ENCODE assay signal across 12 cellular contexts in the genomic region with DNA sequence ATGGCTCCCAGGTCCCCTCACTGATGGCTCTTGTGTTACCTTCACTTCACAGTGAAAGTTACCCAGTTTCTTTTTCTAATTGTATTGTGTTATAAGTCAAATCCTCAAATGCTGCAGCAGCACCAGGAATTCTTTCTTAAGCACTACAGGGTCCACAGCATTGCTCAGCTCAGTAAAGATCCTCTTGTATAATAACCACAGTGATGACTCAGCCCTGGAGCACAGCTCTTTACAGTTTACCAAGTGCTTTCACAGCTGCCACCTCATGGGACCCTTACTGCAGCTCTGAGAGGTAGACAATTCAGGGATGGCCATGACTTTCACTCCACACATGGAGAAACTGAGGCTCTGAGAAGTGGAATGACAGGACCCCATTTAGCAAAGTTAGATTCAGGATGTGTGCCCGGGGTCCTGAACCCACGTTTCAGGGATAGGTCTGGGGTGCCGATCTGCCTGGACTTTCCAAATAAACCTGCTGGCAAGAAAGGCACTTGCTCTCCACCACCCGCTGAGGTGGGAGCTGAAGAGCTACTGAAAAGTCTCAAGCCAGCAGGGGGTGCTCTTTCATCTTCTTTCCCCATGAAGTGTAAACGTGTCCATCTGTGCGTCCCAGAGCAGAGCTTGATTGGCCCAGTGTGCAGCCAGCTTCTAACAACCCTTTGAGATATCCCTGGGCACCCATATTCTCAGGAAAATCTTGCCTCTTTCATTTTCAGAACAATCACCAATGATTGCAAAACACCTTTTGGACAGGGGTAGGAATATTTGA. TPM values are rescaled to one million over a fixed set of nuclear protein-coding genes. Genes with fewer than 3 reads are reported as not detected.
DNase-seq lines count a peak whose midpoint lies in the region; ATAC-seq and TF ChIP-seq lines count a peak whose summit lies in the region.
"Had no signal": no experiment of that assay in that cellular context is flagged by ENCODE, and none has a peak within 500 bp of the region (broad histone marks: within the 10 kb centered on the region; RNA-seq: fewer than 3 reads in every experiment).

No MANE protein-coding gene starts in this region.

- no peak overlapping the region for H2AFZ ChIP-seq in Loucy (ENCODE audit: low read length)

- H3K27ac Mint-ChIP-seq in activated naive CD4-positive, alpha-beta T cell treated with anti-CD3 and anti-CD28 coated beads for 36 hours = no peak overlapping the region
- no peak overlapping the region for H3K27ac Mint-ChIP-seq in WTC11
- no peak overlapping the region for H3K27ac Mint-ChIP-seq in progenitor cell of endocrine pancreas
- H3K27ac Mint-ChIP-seq: activated B cell treated with CpG ODN at 0.5 μM for 24 hours; CD4-positive, alpha-beta T cell had no signal

- H3K27ac ChIP-seq in heart left ventricle = no peak overlapping the region
- no peak overlapping the region for H3K27ac ChIP-seq in uterus
- H3K27ac ChIP-seq: cardiac muscle cell had no signal

- no peak overlapping the region for H3K4me3 Mint-ChIP-seq in activated naive CD4-positive, alpha-beta T cell treated with anti-CD3 and anti-CD28 coated beads for 36 hours
- H3K4me3 Mint-ChIP-seq in WTC11 (no peak overlapping the region), progenitor cell of endocrine pancreas (ENCODE audit: low read depth) (no peak overlapping the region)
- H3K4me3 Mint-ChIP-seq: activated B cell treated with CpG ODN at 0.5 μM for 24 hours; CD4-positive, alpha-beta T cell had no signal

- H3K9me2 ChIP-seq in Loucy (replicated peaks; ENCODE audit: low read depth, low read length) = no peaks in the 10 kb centered on the region

- 0 out of 2 replicates have a peak, but pooled peaks have one; percentile 22 for TF ChIP-seq CTCF in Loucy (conservative IDR thresholded peaks at IDR 0.05; ENCODE audit: low read length)
- TF ChIP-seq CTCF in WTC11 (IDR thresholded peaks at IDR 0.05) = no peak
- peak; percentile 13 for TF ChIP-seq CTCF in progenitor cell of endocrine pancreas (IDR thresholded peaks at IDR 0.05; ENCODE audit: unreplicated experiment)
- no peak for TF ChIP-seq CTCF in heart left ventricle (IDR thresholded peaks at IDR 0.05)
- no peak for TF ChIP-seq CTCF in uterus (IDR thresholded peaks at IDR 0.05)

- ATAC-seq in WTC11 = peak; percentile 60; the same call in 1 of the 2 replicates
- no peak for ATAC-seq in heart left ventricle

- H3K36me3 ChIP-seq in Loucy (ENCODE audit: insufficient read depth, low read length) (no peaks in the 10 kb centered on the region), heart left ventricle (no peaks in the 10 kb centered on the region), uterus (no peaks in the 10 kb centered on the region)
- H3K36me3 ChIP-seq: cardiac muscle cell had no signal

- no peaks in the 10 kb centered on the region for H3F3A ChIP-seq in Loucy (ENCODE audit: low read depth)

- H3K9me3 ChIP-seq in Loucy (ENCODE audit: insufficient read depth, low read depth, low read length) (no peaks in the 10 kb centered on the region), heart left ventricle (peaks cover 0 to 9% (median 0%) of the 10 kb centered on the region in 12 donors), uterus (no peaks in the 10 kb centered on the region)

- peak; percentile 14 for DNase-seq in activated naive CD4-positive, alpha-beta T cell treated with anti-CD3 and anti-CD28 coated beads for 36 hours
- DNase-seq in activated naive CD4-positive, alpha-beta T cell treated with anti-CD3 and anti-CD28 coated beads, Interleukin-2, amount 50 U/mL, for 16 hours = no peak
- peak; percentile 19 for DNase-seq in WTC11 (ENCODE audit: low spot score)
- DNase-seq in progenitor cell of endocrine pancreas (ENCODE audit: low spot score, unreplicated experiment) = no peak
- no peak for DNase-seq in heart left ventricle
- no peak for DNase-seq in uterus
- DNase-seq in NCI-H2029 treated with DMSO at 0.1 percent for 48 hours (lab: John Stamatoyannopoulos, UW) = no peak
- DNase-seq: activated B cell treated with CpG ODN at 0.5 μM for 24 hours; CD4-positive, alpha-beta T cell had no signal

- H3K27me3 Mint-ChIP-seq in activated naive CD4-positive, alpha-beta T cell treated with anti-CD3 and anti-CD28 coated beads for 36 hours (ENCODE audit: low read depth) = peaks cover 2% of the 10 kb centered on the region
- H3K27me3 Mint-ChIP-seq in WTC11 (ENCODE audit: low read depth) (no peaks in the 10 kb centered on the region; the same call in 1 of the 2 replicates), progenitor cell of endocrine pancreas (peaks cover 4% of the 10 kb centered on the region)
- H3K27me3 Mint-ChIP-seq: activated B cell treated with CpG ODN at 0.5 μM for 24 hours had no signal

- no peaks in the 10 kb centered on the region for H3K27me3 ChIP-seq in Loucy (ENCODE audit: insufficient read depth, low read length, poor library complexity, severe bottlenecking)
- peaks cover 0 to 4% (median 0%) of the 10 kb centered on the region in 9 donors for H3K27me3 ChIP-seq in heart left ventricle
- no peaks in the 10 kb centered on the region for H3K27me3 ChIP-seq in uterus
- H3K27me3 ChIP-seq: cardiac muscle cell had no signal

- no peak overlapping the region for H3K9ac ChIP-seq in Loucy (ENCODE audit: low read depth, low read length, poor library complexity, severe bottlenecking)

- no peaks in the 10 kb centered on the region for H3K9me3 Mint-ChIP-seq in activated naive CD4-positive, alpha-beta T cell treated with anti-CD3 and anti-CD28 coated beads for 36 hours
- H3K9me3 Mint-ChIP-seq in WTC11 = no peaks in the 10 kb centered on the region
- H3K9me3 Mint-ChIP-seq in progenitor cell of endocrine pancreas (ENCODE audit: low read depth) = peaks cover 11% of the 10 kb centered on the region
- H3K9me3 Mint-ChIP-seq: activated B cell treated with CpG ODN at 0.5 μM for 24 hours; CD4-positive, alpha-beta T cell had no signal

- H3K4me3 ChIP-seq in Loucy (ENCODE audit: low read length, poor library complexity, severe bottlenecking) (no peak overlapping the region), heart left ventricle (no peak overlapping the region), uterus (no peak overlapping the region)
- H3K4me3 ChIP-seq: cardiac muscle cell had no signal

- H3K4me1 ChIP-seq in Loucy (ENCODE audit: insufficient read depth, low read length, poor library complexity, severe bottlenecking) (no peaks in the 10 kb centered on the region), heart left ventricle (no peaks in the 10 kb centered on the region), uterus (no peaks in the 10 kb centered on the region)

- H3K4me2 ChIP-seq in Loucy (ENCODE audit: low read depth, low read length, poor library complexity, severe bottlenecking) = no peak overlapping the region

- no peaks in the 10 kb centered on the region for H3K36me3 Mint-ChIP-seq in activated naive CD4-positive, alpha-beta T cell treated with anti-CD3 and anti-CD28 coated beads for 36 hours (ENCODE audit: low read depth)
- no peaks in the 10 kb centered on the region for H3K36me3 Mint-ChIP-seq in WTC11
- no peaks in the 10 kb centered on the region for H3K36me3 Mint-ChIP-seq in progenitor cell of endocrine pancreas (ENCODE audit: insufficient read depth)

- CTCF ChIA-PET in activated naive CD4-positive, alpha-beta T cell treated with anti-CD3 and anti-CD28 coated beads for 36 hours (lab: Charles Lee) = interaction anchor here (0.5 to 1.1 kb wide), 2 partner anchors 31 to 215 kb away, joined by 3 to 4 read pairs; no protein-coding TSS in a partner anchor
- CTCF ChIA-PET in WTC11 (lab: Charles Lee) = interaction anchor here (0.8 to 3.0 kb wide), 12 partner anchors 10 to 849 kb away, joined by 3 to 29 read pairs (median 5); partner anchors contain the start of gene GABRQ

- intact Hi-C loops in activated naive CD4-positive, alpha-beta T cell treated with anti-CD3 and anti-CD28 coated beads for 36 hours (cut with micrococcal nuclease) = no loop called here
- intact Hi-C loops in heart left ventricle (cut with DNase I) (no loop called here), uterus (cut with DNase I; ENCODE audit: low total_unique reads) (no loop called here)

- H3K79me2 ChIP-seq in Loucy (ENCODE audit: insufficient read depth, low read length) = no peaks in the 10 kb centered on the region

- POLR2A ChIA-PET in WTC11 (lab: Charles Lee) = no interaction called here

- no peaks in the 10 kb centered on the region for H3K4me1 Mint-ChIP-seq in activated naive CD4-positive, alpha-beta T cell treated with anti-CD3 and anti-CD28 coated beads for 36 hours (ENCODE audit: low read depth)
- H3K4me1 Mint-ChIP-seq in WTC11 = peaks cover 4% of the 10 kb centered on the region
- no peaks in the 10 kb centered on the region for H3K4me1 Mint-ChIP-seq in progenitor cell of endocrine pancreas (ENCODE audit: low read depth)
- H3K4me1 Mint-ChIP-seq: activated B cell treated with CpG ODN at 0.5 μM for 24 hours had no signal

- TF ChIP-seq POLR2A in heart left ventricle (IDR thresholded peaks at IDR 0.05) (no peak), uterus (IDR thresholded peaks at IDR 0.05) (no peak)

- 35 to 41% (median 39%) methylated on average over 4 to 6 of the region's 6 CpGs for WGBS in heart left ventricle, 4 donors

- no peaks in the 10 kb centered on the region for H4K20me1 ChIP-seq in Loucy (ENCODE audit: insufficient read depth, low read length, poor library complexity, severe bottlenecking)

TF ChIP-seq in WTC11, 78 proteins besides CTCF, POLR2A, EP300 and RAD21:
- no peak for TF ChIP-seq NFATC4 (CRISPR knock-in tag; IDR thresholded peaks at IDR 0.05)
- TF ChIP-seq FOXP1 (CRISPR knock-in tag; IDR thresholded peaks at IDR 0.05; ENCODE audit: borderline replicate concordance) = no peak

RNA-seq across cellular contexts. Expression of gene GABRQ, which starts 35.7 kb away (rescaled TPM):
- under 1 TPM in 1 of 2 experiments, not detected in 1; 0.05 TPM for total RNA-seq in activated naive CD4-positive, alpha-beta T cell treated with anti-CD3 and anti-CD28 coated beads for 36 hours
- total RNA-seq in WTC11 (2021) (8.6 to 9.1 TPM (median 8.8 TPM) in 3 replicates), progenitor cell of endocrine pancreas (0.10 and 0.18 TPM in 2 replicates), heart left ventricle (under 1 TPM in 2 of 9 donors, not detected in 7; 0.02 to 0.04 TPM), uterus (1 to 10 TPM in 1 of 4 donors, under 1 TPM in 1, not detected in 2; 0.55 to 3.4 TPM)
- polyA plus RNA-seq in heart left ventricle = not detected
- total RNA-seq: activated B cell treated with CpG ODN at 0.5 μM for 24 hours; CD4-positive, alpha-beta T cell; glomerular endothelial cell had no signal
- polyA plus RNA-seq: cardiac muscle cell had no signal

Comparison
In these comparisons a context has a peak if more than half of its experiments do, and no peak if none do; other contexts are left out.
1. DNase-seq: peak in activated naive CD4-positive, alpha-beta T cell treated with anti-CD3 and anti-CD28 coated beads for 36 hours (single experiment) and WTC11 (single experiment); none in activated naive CD4-positive, alpha-beta T cell treated with anti-CD3 and anti-CD28 coated beads, Interleukin-2, amount 50 U/mL, for 16 hours (single experiment), progenitor cell of endocrine pancreas (single experiment), heart left ventricle (0 of 5), uterus (0 of 2) and NCI-H2029 treated with DMSO at 0.1 percent for 48 hours (single experiment).
2. CTCF ChIP-seq: peak in Loucy (single experiment) and progenitor cell of endocrine pancreas (single experiment); none in WTC11 (single experiment), heart left ventricle (0 of 12) and uterus (0 of 4).